ENCODE assay signal across 8 cellular contexts in the genomic region with DNA sequence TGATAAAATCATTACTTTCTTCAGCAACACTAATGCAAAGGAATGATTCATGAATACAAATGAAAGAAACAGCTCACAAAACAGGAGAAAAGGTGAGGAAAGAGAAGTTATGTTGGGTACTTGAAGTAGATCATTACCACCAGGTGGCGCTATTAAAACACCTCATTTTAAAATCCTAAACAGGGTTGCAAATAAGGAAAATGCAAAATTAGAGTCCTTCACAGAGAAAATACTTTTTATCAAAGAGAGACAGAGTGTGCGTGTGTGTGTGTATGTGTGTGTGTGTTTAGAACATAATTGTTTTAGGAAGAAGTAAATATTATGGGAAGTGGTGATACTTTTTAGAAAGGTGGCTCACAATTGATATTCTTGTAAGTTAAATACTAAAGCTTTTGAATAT. TPM values are rescaled to one million over a fixed set of nuclear protein-coding genes. Genes with fewer than 3 reads are reported as not detected.
DNase-seq lines count a peak whose midpoint lies in the region; ATAC-seq and TF ChIP-seq lines count a peak whose summit lies in the region.

No MANE protein-coding gene starts in this region.

- H3K27me3 Mint-ChIP-seq in activated CD4-positive, alpha-beta T cell treated with anti-CD3 and anti-CD28 coated beads, Interleukin-2, amount 10 ng/mL, durations not matched to agents 7 days and 5 days: no peaks in the 10 kb centered on the region
- peaks cover 5% of the 10 kb centered on the region for H3K27me3 Mint-ChIP-seq in nephron progenitor cell (ENCODE audit: low read depth, poor library complexity)

- CTCF ChIA-PET in activated CD4-positive, alpha-beta T cell treated with anti-CD3 and anti-CD28 coated beads, Interleukin-2, amount 10 ng/mL, durations not matched to agents 7 days and 5 days (lab: Charles Lee): interaction anchor here (0.6 to 1.6 kb wide), 5 partner anchors 10 to 1007 kb away, joined by 3 to 6 read pairs (median 4); no protein-coding TSS in a partner anchor

- H3K27ac Mint-ChIP-seq in activated CD4-positive, alpha-beta T cell treated with anti-CD3 and anti-CD28 coated beads, Interleukin-2, amount 10 ng/mL, durations not matched to agents 7 days and 5 days: no peak overlapping the region
- H3K27ac Mint-ChIP-seq in nephron progenitor cell: no peak overlapping the region

- H3K4me3 ChIP-seq in fibroblast of mammary gland (ENCODE audit: control insufficient read depth, low read depth, low read length): no peak overlapping the region

- peak; percentile 58 for TF ChIP-seq CTCF in fibroblast of mammary gland (conservative IDR thresholded peaks at IDR 0.05; ENCODE audit: control insufficient read depth, insufficient read depth, low read depth, low read length)
- TF ChIP-seq CTCF in nephron progenitor cell (IDR thresholded peaks at IDR 0.05): peak; percentile 78

- no peaks in the 10 kb centered on the region for H3K9me3 Mint-ChIP-seq in activated CD4-positive, alpha-beta T cell treated with anti-CD3 and anti-CD28 coated beads, Interleukin-2, amount 10 ng/mL, durations not matched to agents 7 days and 5 days
- no peaks in the 10 kb centered on the region for H3K9me3 Mint-ChIP-seq in nephron progenitor cell

- H3K36me3 Mint-ChIP-seq in activated CD4-positive, alpha-beta T cell treated with anti-CD3 and anti-CD28 coated beads, Interleukin-2, amount 10 ng/mL, durations not matched to agents 7 days and 5 days (ENCODE audit: low read depth): no peaks in the 10 kb centered on the region
- no peaks in the 10 kb centered on the region for H3K36me3 Mint-ChIP-seq in nephron progenitor cell (ENCODE audit: low read depth)

- POLR2A ChIA-PET in activated CD4-positive, alpha-beta T cell treated with anti-CD3 and anti-CD28 coated beads, Interleukin-2, amount 10 ng/mL, durations not matched to agents 7 days and 5 days (lab: Charles Lee): no interaction called here

- ATAC-seq in HG03432 (IDR thresholded peaks at IDR 0.05; ENCODE audit: unreplicated experiment): no peak
- no peak for ATAC-seq in GM18873 (IDR thresholded peaks at IDR 0.05; ENCODE audit: low FRiP score, unreplicated experiment)

- H3K4me3 Mint-ChIP-seq in activated CD4-positive, alpha-beta T cell treated with anti-CD3 and anti-CD28 coated beads, Interleukin-2, amount 10 ng/mL, durations not matched to agents 7 days and 5 days: no peak overlapping the region
- no peak overlapping the region for H3K4me3 Mint-ChIP-seq in nephron progenitor cell

- H3K4me1 Mint-ChIP-seq in activated CD4-positive, alpha-beta T cell treated with anti-CD3 and anti-CD28 coated beads, Interleukin-2, amount 10 ng/mL, durations not matched to agents 7 days and 5 days: peaks cover 15% of the 10 kb centered on the region
- peaks cover 29% of the 10 kb centered on the region for H3K4me1 Mint-ChIP-seq in nephron progenitor cell

- DNase-seq in activated CD4-positive, alpha-beta T cell treated with anti-CD3 and anti-CD28 coated beads, Interleukin-2, amount 10 ng/mL, durations not matched to agents 7 days and 5 days: peak; percentile 60
- no peak for DNase-seq in activated CD4-positive, alpha-beta T cell treated with anti-CD3 and anti-CD28 coated beads for 1 hour
- DNase-seq in NCI-H128 (lab: John Stamatoyannopoulos, UW; ENCODE audit: unreplicated experiment) (peak; percentile 52), SW 1271 (lab: John Stamatoyannopoulos, UW) (peak; percentile 25 to 74), fibroblast of mammary gland (ENCODE audit: low read depth) (peak; percentile 90), nephron progenitor cell (peak; percentile 25)

RNA-seq across cellular contexts. Expression of gene CD180, which starts 49.5 kb away (rescaled TPM):
- total RNA-seq in activated CD4-positive, alpha-beta T cell treated with anti-CD3 and anti-CD28 coated beads, Interleukin-2, amount 10 ng/mL, durations not matched to agents 7 days and 5 days: under 1 TPM; 0.17 TPM
